Comparison of ENCODE assay signal across 28 cellular contexts in genomic region chr16:52785653-52786052, GRCh38.
"Had no signal": no experiment of that assay in that cellular context is flagged by ENCODE, and none has a peak within 500 bp of the region (broad histone marks: within the 10 kb centered on the region; RNA-seq: fewer than 3 reads in every experiment).

No MANE protein-coding gene starts in this region.

- H3K36me3 Mint-ChIP-seq: mesothelial cell of epicardium; naive thymus-derived CD8-positive, alpha-beta T cell; stimulated activated naive B cell treated with anti-CD40 and anti-IgM and Interleukin-4, amounts not matched to agents 10 μg/mL and 1 μg/mL and 100 μg/mL, for 72 hours had no signal

- H3K4me1 Mint-ChIP-seq: mesothelial cell of epicardium; naive thymus-derived CD8-positive, alpha-beta T cell; stimulated activated naive B cell treated with anti-CD40 and anti-IgM and Interleukin-4, amounts not matched to agents 10 μg/mL and 1 μg/mL and 100 μg/mL, for 72 hours had no signal

- H3K27me3 ChIP-seq: left lung, ovary, stomach, testis, thyroid gland, upper lobe of right lung had no signal

- H3K36me3 ChIP-seq: left lung, lower lobe of right lung, ovary, stomach, thyroid gland, upper lobe of right lung had no signal

- H3K4me3 ChIP-seq: left lung, lower lobe of right lung, ovary, skin epidermis, stomach, testis, thyroid gland, upper lobe of right lung had no signal

- H3K9me3 Mint-ChIP-seq: mesothelial cell of epicardium; nephron; neural crest cell; stimulated activated naive B cell treated with anti-CD40 and anti-IgM and Interleukin-4, amounts not matched to agents 10 μg/mL and 1 μg/mL and 100 μg/mL, for 72 hours had no signal

- ATAC-seq: left cardiac atrium; left lung; naive thymus-derived CD8-positive, alpha-beta T cell; right cardiac atrium; sciatic nerve; stimulated activated naive B cell treated with anti-CD40 and anti-IgM and Interleukin-4, amounts not matched to agents 10 μg/mL and 1 μg/mL and 100 μg/mL, for 72 hours; stimulated activated naive CD8-positive, alpha-beta T cell treated with anti-CD3 and anti-CD28 coated beads, Interleukin-15, Interleukin-2, amounts not matched to agents 100 U/mL and 50 U/mL, for 24 hours had no signal

- H3K27ac ChIP-seq: left lung, lower lobe of right lung, ovary, skin epidermis, stomach, testis, thyroid gland, upper lobe of right lung had no signal

- H3K4me3 Mint-ChIP-seq: mesothelial cell of epicardium; naive thymus-derived CD8-positive, alpha-beta T cell; nephron; neural crest cell; stimulated activated naive B cell treated with anti-CD40 and anti-IgM and Interleukin-4, amounts not matched to agents 10 μg/mL and 1 μg/mL and 100 μg/mL, for 72 hours had no signal

- H3K9me3 ChIP-seq: lower lobe of right lung, ovary, stomach, testis, thyroid gland, upper lobe of right lung had no signal

- H3K27ac Mint-ChIP-seq: mesothelial cell of epicardium; naive thymus-derived CD8-positive, alpha-beta T cell; nephron; progenitor cell of endocrine pancreas; stimulated activated naive B cell treated with anti-CD40 and anti-IgM and Interleukin-4, amounts not matched to agents 10 μg/mL and 1 μg/mL and 100 μg/mL, for 72 hours had no signal

- H3K4me1 ChIP-seq: left lung, lower lobe of right lung, stomach, testis, thyroid gland, upper lobe of right lung had no signal

- DNase-seq: hippocampal formation; kidney glomerular epithelial cell; left cardiac atrium; left lung; lower lobe of right lung; mammary epithelial cell; mesenchymal stem cell; naive thymus-derived CD8-positive, alpha-beta T cell; ovary; retina; right cardiac atrium; stimulated activated CD4-positive, alpha-beta T cell treated with anti-CD3 and anti-CD28 coated beads, Interleukin-12 subunit alpha, Interleukin-12 subunit beta, amount 100 ng/mL, for 4 hours; stimulated activated CD4-positive, alpha-beta T cell treated with anti-CD3 and anti-CD28 coated beads, Interleukin-15, amount 100 ng/mL, for 24 hours; stimulated activated CD4-positive, alpha-beta T cell treated with anti-CD3 and anti-CD28 coated beads, Interleukin-2, amount 100 ng/mL, for 24 hours; stimulated activated CD4-positive, alpha-beta T cell treated with anti-CD3 and anti-CD28 coated beads, Interleukin-4, amount 100 ng/mL, for 1 hour; stimulated activated naive B cell treated with anti-CD40 and anti-IgM and Interleukin-4, amounts not matched to agents 10 μg/mL and 1 μg/mL and 100 μg/mL, for 72 hours; stimulated activated naive CD8-positive, alpha-beta T cell treated with anti-CD3 and anti-CD28 coated beads, Interleukin-15, Interleukin-2, amounts not matched to agents 100 U/mL and 50 U/mL, for 24 hours; stomach; testis; thyroid gland; trophoblast cell; upper lobe of right lung had no signal
